ENCODE assay signal across 8 cellular contexts in the genomic region with DNA sequence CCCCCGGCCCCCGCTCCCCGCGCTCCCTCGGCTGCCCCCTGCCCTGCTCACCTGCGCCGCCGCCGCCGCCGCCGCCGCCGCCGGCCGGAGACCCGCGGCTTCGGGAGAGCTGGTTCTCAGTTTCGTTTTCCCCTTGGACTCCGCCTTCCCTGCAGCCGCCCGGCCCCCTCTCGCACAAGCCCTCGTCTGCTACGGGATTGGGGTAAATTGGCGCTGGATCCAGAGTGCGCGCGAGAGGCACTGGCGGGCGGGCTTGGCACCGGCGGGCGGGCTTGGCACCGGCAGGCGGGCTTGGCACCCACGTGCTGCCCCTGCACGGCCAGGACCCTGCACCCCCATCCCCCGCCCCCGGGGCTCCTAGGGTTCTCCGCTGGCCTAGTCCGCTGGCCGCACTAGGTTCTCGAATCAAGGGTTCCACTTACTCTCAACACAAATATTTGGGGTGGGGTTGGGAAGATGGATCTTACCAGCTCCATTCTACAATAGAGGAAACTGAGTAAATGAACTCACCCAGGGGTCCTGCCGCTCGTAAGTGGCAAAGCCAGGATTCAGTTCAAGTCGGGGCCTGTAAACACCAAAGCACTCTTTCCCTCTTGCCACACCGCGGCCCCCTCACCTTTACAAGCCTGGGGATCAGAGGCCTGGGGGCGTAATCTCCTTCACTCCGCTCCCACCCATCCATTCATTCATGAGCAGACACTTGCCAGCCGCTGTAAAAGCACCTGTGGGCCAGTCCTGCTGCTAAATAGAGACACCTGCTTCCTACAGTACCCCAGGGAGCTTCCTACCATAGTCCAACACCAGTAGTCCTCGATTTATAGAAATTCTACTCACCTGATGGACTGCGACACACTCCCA. TPM values are rescaled to one million over a fixed set of nuclear protein-coding genes. Genes with fewer than 3 reads are reported as not detected.
DNase-seq lines count a peak whose midpoint lies in the region; ATAC-seq and TF ChIP-seq lines count a peak whose summit lies in the region.

A gene (minus strand): TSS at position 124 of the 858 bp plus-strand sequence. CDS start 9,174 bp downstream, outside the sequence.

- H3F3A ChIP-seq in GM23338 (replicated peaks; ENCODE audit: low read depth): 0 out of 2 replicates have a peak, but pooled peaks cover 6% of the 10 kb centered on the region

- H3K4me2 ChIP-seq in GM23338: peak within 1 kb of the TSS; percentile 94

- no peaks in the 10 kb centered on the region for H3K36me3 ChIP-seq in GM23338 (ENCODE audit: insufficient read depth)

- 0 out of 2 replicates have a peak within 1 kb of the TSS, but pooled peaks have one; percentile 32 for H3K27ac ChIP-seq in GM23338 (ENCODE audit: low read depth)

- peaks cover 37% of the 10 kb centered on the region for H3K79me2 ChIP-seq in GM23338 (replicated peaks; ENCODE audit: insufficient read depth)

- H4K20me1 ChIP-seq in GM23338 (replicated peaks; ENCODE audit: insufficient read depth): no peaks in the 10 kb centered on the region

- H3K27ac Mint-ChIP-seq in GM23338: peak within 1 kb of the TSS; percentile 39; the same call in 1 of the 2 replicates
- H3K27ac Mint-ChIP-seq in naive thymus-derived CD8-positive, alpha-beta T cell: peak within 1 kb of the TSS; percentile 88 to 98 (median 95)
- H3K27ac Mint-ChIP-seq in stimulated activated naive B cell treated with anti-CD40 and anti-IgM and Interleukin-4, amounts not matched to agents 10 μg/mL and 1 μg/mL and 100 μg/mL, for 72 hours: peak within 1 kb of the TSS; percentile 92

- H3K9me3 Mint-ChIP-seq in GM23338: no peaks in the 10 kb centered on the region; the same call in 2 of the 3 replicates
- peaks cover 0 to 3% (median 0%) of the 10 kb centered on the region in 9 donors for H3K9me3 Mint-ChIP-seq in naive thymus-derived CD8-positive, alpha-beta T cell
- peaks cover 0 to 3% of the 10 kb centered on the region in 2 donors for H3K9me3 Mint-ChIP-seq in stimulated activated naive B cell treated with anti-CD40 and anti-IgM and Interleukin-4, amounts not matched to agents 10 μg/mL and 1 μg/mL and 100 μg/mL, for 72 hours

- H2AFZ ChIP-seq in GM23338: peak within 1 kb of the TSS; percentile 95

- H3K4me3 ChIP-seq in GM23338 (peak within 1 kb of the TSS; percentile 86), fibroblast of mammary gland (ENCODE audit: control insufficient read depth, low read depth, low read length) (peak within 1 kb of the TSS; percentile 74)

- POLR2A ChIA-PET in naive thymus-derived CD8-positive, alpha-beta T cell (lab: Charles Lee): interaction anchor here (0.5 to 3.3 kb wide), 11 partner anchors 8 to 1746 kb away, joined by 3 to 17 read pairs (median 4); a partner anchor contains a TSS

- DNase-seq in Daoy (ENCODE audit: low read depth): peak; percentile 93
- peak; percentile 95 for DNase-seq in GM23338 (ENCODE audit: low spot score)
- peak; percentile 86 for DNase-seq in LHCN-M2 (ENCODE audit: low read depth)
- peak; percentile 90 for DNase-seq in RPMI8226
- DNase-seq in activated T-helper 1 cell treated with anti-CD3 and anti-CD28 coated beads, Interleukin-2, amount 50 U/mL, for 16 hours (ENCODE audit: low read depth in 1 of 2, low spot score in 1 of 2): peak; percentile 63 to 73
- DNase-seq in fibroblast of mammary gland (ENCODE audit: low read depth): peak; percentile 75
- DNase-seq in naive thymus-derived CD8-positive, alpha-beta T cell: peak; percentile 75 to 91 (median 82)
- peak; percentile 79 for DNase-seq in stimulated activated naive B cell treated with anti-CD40 and anti-IgM and Interleukin-4, amounts not matched to agents 10 μg/mL and 1 μg/mL and 100 μg/mL, for 72 hours

- H3K4me1 ChIP-seq in GM23338 (ENCODE audit: insufficient read depth): peaks cover 30% of the 10 kb centered on the region

- H3K4me1 Mint-ChIP-seq in GM23338: peaks cover 22% of the 10 kb centered on the region
- peaks cover 36 to 59% (median 54%) of the 10 kb centered on the region in 4 donors for H3K4me1 Mint-ChIP-seq in naive thymus-derived CD8-positive, alpha-beta T cell
- peaks cover 32 to 51% of the 10 kb centered on the region in 2 donors for H3K4me1 Mint-ChIP-seq in stimulated activated naive B cell treated with anti-CD40 and anti-IgM and Interleukin-4, amounts not matched to agents 10 μg/mL and 1 μg/mL and 100 μg/mL, for 72 hours

- H3K36me3 Mint-ChIP-seq in GM23338 (ENCODE audit: low read depth): peaks cover 23% of the 10 kb centered on the region
- peaks cover 13 to 22% (median 21%) of the 10 kb centered on the region in 3 donors for H3K36me3 Mint-ChIP-seq in naive thymus-derived CD8-positive, alpha-beta T cell
- peaks cover 17 to 28% of the 10 kb centered on the region in 2 donors for H3K36me3 Mint-ChIP-seq in stimulated activated naive B cell treated with anti-CD40 and anti-IgM and Interleukin-4, amounts not matched to agents 10 μg/mL and 1 μg/mL and 100 μg/mL, for 72 hours

- TF ChIP-seq CTCF in GM23338 (conservative IDR thresholded peaks at IDR 0.05; ENCODE audit: low read depth in 2 of 2) (no peak), fibroblast of mammary gland (conservative IDR thresholded peaks at IDR 0.05; ENCODE audit: control insufficient read depth, insufficient read depth, low read depth, low read length) (no peak)

- peaks cover 9% of the 10 kb centered on the region for H3K27me3 Mint-ChIP-seq in GM23338 (ENCODE audit: insufficient read depth, low read depth, poor library complexity)
- no peaks in the 10 kb centered on the region for H3K27me3 Mint-ChIP-seq in naive thymus-derived CD8-positive, alpha-beta T cell
- H3K27me3 Mint-ChIP-seq in stimulated activated naive B cell treated with anti-CD40 and anti-IgM and Interleukin-4, amounts not matched to agents 10 μg/mL and 1 μg/mL and 100 μg/mL, for 72 hours: no peaks in the 10 kb centered on the region

- peak within 1 kb of the TSS; percentile 80 for H3K4me3 Mint-ChIP-seq in GM23338
- peak within 1 kb of the TSS; percentile 88 to 99 (median 94) for H3K4me3 Mint-ChIP-seq in naive thymus-derived CD8-positive, alpha-beta T cell
- peak within 1 kb of the TSS; percentile 86 to 88 for H3K4me3 Mint-ChIP-seq in stimulated activated naive B cell treated with anti-CD40 and anti-IgM and Interleukin-4, amounts not matched to agents 10 μg/mL and 1 μg/mL and 100 μg/mL, for 72 hours

- peak; percentile 93 for ATAC-seq in GM23338
- peak; percentile 94 to 96 for ATAC-seq in naive thymus-derived CD8-positive, alpha-beta T cell
- peak; percentile 93 for ATAC-seq in stimulated activated naive B cell treated with anti-CD40 and anti-IgM and Interleukin-4, amounts not matched to agents 10 μg/mL and 1 μg/mL and 100 μg/mL, for 72 hours (replicated peaks)

- no peaks in the 10 kb centered on the region for H3K9me2 ChIP-seq in GM23338 (ENCODE audit: insufficient read depth)

- peaks cover 4% of the 10 kb centered on the region; the same call in 1 of the 2 replicates for H3K27me3 ChIP-seq in GM23338 (ENCODE audit: insufficient read depth)

RNA-seq across cellular contexts. Expression of the gene that starts here (rescaled TPM):
- 20.1 and 28.0 TPM in 2 replicates for total RNA-seq in Daoy (2014; rRNA removed; shearing (Covaris generic))
- 35.5 and 37.6 TPM in 2 replicates for total RNA-seq in GM23338 (2014; rRNA removed; shearing (Covaris generic))
- 23.9 and 33.8 TPM in 2 replicates for polyA plus RNA-seq in GM23338 (2016; fragmentation: Nextera tagmentation; extraction: Ambion mirVana)
- 32.8 and 41.1 TPM in 2 replicates for total RNA-seq in LHCN-M2 (2014; rRNA removed)
- 9.6 TPM for polyA plus RNA-seq in LHCN-M2 (2012)
- 10 to 100 TPM; 24.4 to 31.1 TPM for total RNA-seq in naive thymus-derived CD8-positive, alpha-beta T cell
- polyA plus RNA-seq in naive thymus-derived CD8-positive, alpha-beta T cell: 10 to 100 TPM; 18.8 to 28.8 (median 21.6) TPM

Comparison
In these comparisons a context has a peak if more than half of its experiments do, and no peak if none do; other contexts are left out.
1. Peak in every context shown above with its lines: DNase-seq, ATAC-seq, H3K4me3 ChIP-seq and H3K27ac ChIP-seq.
2. H3K27ac Mint-ChIP-seq: peak in every context shown above with its lines; median percentile 95 in naive thymus-derived CD8-positive, alpha-beta T cell; 92 in stimulated activated naive B cell treated with anti-CD40 and anti-IgM and Interleukin-4, amounts not matched to agents 10 μg/mL and 1 μg/mL and 100 μg/mL, for 72 hours; 39 in GM23338.